In genomic region chr19:57406516-57407123, GRCh38 we compare ENCODE assay signal across 1 cellular context.
TF ChIP-seq lines count a peak whose summit lies in the region.

No MANE protein-coding gene starts in this region.

TF ChIP-seq in HepG2, 621 proteins besides CTCF, POLR2A, EP300 and RAD21 (continues in another document):
- TF ChIP-seq ARID5B (CRISPR knock-in tag; IDR thresholded peaks at IDR 0.05) (0 out of 2 replicates have a peak, but pooled peaks have one; percentile 21), KDM2A (CRISPR knock-in tag; IDR thresholded peaks at IDR 0.05; ENCODE audit: borderline replicate concordance, low read depth) (peak; percentile 72; the same call in 1 of the 2 replicates), FOXO1 (CRISPR knock-in tag; IDR thresholded peaks at IDR 0.05) (no peak), LCORL (IDR thresholded peaks at IDR 0.05) (no peak), LCORL (CRISPR knock-in tag; IDR thresholded peaks at IDR 0.05) (0 out of 2 replicates have a peak, but pooled peaks have one; percentile 44), ZNF672 (CRISPR knock-in tag; IDR thresholded peaks at IDR 0.05) (no peak), HDAC2 (CRISPR knock-in tag; IDR thresholded peaks at IDR 0.05) (0 out of 2 replicates have a peak, but pooled peaks have one; percentile 39), SCMH1 (CRISPR knock-in tag; IDR thresholded peaks at IDR 0.05; ENCODE audit: borderline replicate concordance) (no peak), CEBPG (CRISPR knock-in tag; IDR thresholded peaks at IDR 0.05) (peak; percentile 80), CCDC6 (CRISPR knock-in tag; IDR thresholded peaks at IDR 0.05) (0 out of 2 replicates have a peak, but pooled peaks have one; percentile 24), KAT8 (CRISPR knock-in tag; IDR thresholded peaks at IDR 0.05) (peak; percentile 52; the same call in 1 of the 2 replicates), WIZ (CRISPR knock-in tag; IDR thresholded peaks at IDR 0.05) (0 out of 2 replicates have a peak, but pooled peaks have one; percentile 39), YY1 (IDR thresholded peaks at IDR 0.05; ENCODE audit: insufficient read depth, insufficient replicate concordance, low read depth, low read length) (peak; percentile 50), ZNF782 (CRISPR knock-in tag; IDR thresholded peaks at IDR 0.05; ENCODE audit: borderline replicate concordance) (0 out of 2 replicates have a peak, but pooled peaks have one; percentile 30), RXRB (CRISPR knock-in tag; IDR thresholded peaks at IDR 0.05; ENCODE audit: borderline replicate concordance) (0 out of 2 replicates have a peak, but pooled peaks have one; percentile 38), SMC3 (IDR thresholded peaks at IDR 0.05; ENCODE audit: low read length) (peak; percentile 81), STAG1 (CRISPR knock-in tag; IDR thresholded peaks at IDR 0.05) (peak; percentile 90), THAP11 (CRISPR knock-in tag; IDR thresholded peaks at IDR 0.05) (peak; percentile 92), GLI4 (CRISPR knock-in tag; IDR thresholded peaks at IDR 0.05; ENCODE audit: borderline replicate concordance) (no peak), FOXK1 (CRISPR knock-in tag; IDR thresholded peaks at IDR 0.05; ENCODE audit: borderline replicate concordance, low read depth) (0 out of 2 replicates have a peak, but pooled peaks have one; percentile 21), ZFY (CRISPR knock-in tag; IDR thresholded peaks at IDR 0.05) (peak; percentile 77), ZNF263 (CRISPR knock-in tag; IDR thresholded peaks at IDR 0.05) (0 out of 2 replicates have a peak, but pooled peaks have one; percentile 21), ZNF574 (CRISPR knock-in tag; IDR thresholded peaks at IDR 0.05) (0 out of 2 replicates have a peak, but pooled peaks have one; percentile 51), TARDBP (CRISPR knock-in tag; IDR thresholded peaks at IDR 0.05) (0 out of 2 replicates have a peak, but pooled peaks have one; percentile 32), YEATS2 (CRISPR knock-in tag; IDR thresholded peaks at IDR 0.05; ENCODE audit: borderline replicate concordance) (0 out of 2 replicates have a peak, but pooled peaks have one; percentile 18), CBX5 (CRISPR knock-in tag; IDR thresholded peaks at IDR 0.05; ENCODE audit: borderline replicate concordance) (peak; percentile 57; the same call in 1 of the 2 replicates), FOXA3 (CRISPR knock-in tag; IDR thresholded peaks at IDR 0.05) (peak; percentile 28; the same call in 1 of the 2 replicates), ZNF501 (CRISPR knock-in tag; IDR thresholded peaks at IDR 0.05) (peak; percentile 72), ZFP36L2 (CRISPR knock-in tag; IDR thresholded peaks at IDR 0.05) (no peak), IRF2 (CRISPR knock-in tag; IDR thresholded peaks at IDR 0.05) (peak; percentile 80; the same call in 1 of the 2 replicates), ZNF556 (CRISPR knock-in tag; IDR thresholded peaks at IDR 0.05; ENCODE audit: borderline replicate concordance) (no peak), GATAD2A (CRISPR knock-in tag; IDR thresholded peaks at IDR 0.05) (peak; percentile 63), ZC3H13 (CRISPR knock-in tag; IDR thresholded peaks at IDR 0.05) (no peak), ZNF205 (CRISPR knock-in tag; IDR thresholded peaks at IDR 0.05) (peak; percentile 77), ZNF558 (CRISPR knock-in tag; IDR thresholded peaks at IDR 0.05; ENCODE audit: borderline replicate concordance) (no peak), ZFX (CRISPR knock-in tag; IDR thresholded peaks at IDR 0.05; ENCODE audit: low read depth) (peak; percentile 87), HMGXB4 (CRISPR knock-in tag; IDR thresholded peaks at IDR 0.05; ENCODE audit: borderline replicate concordance in 1 of 2, low read depth in 1 of 2) (peak; percentile 59 to 69; a peak in 3 of 4 replicates)
- TF ChIP-seq, protein P1, sequence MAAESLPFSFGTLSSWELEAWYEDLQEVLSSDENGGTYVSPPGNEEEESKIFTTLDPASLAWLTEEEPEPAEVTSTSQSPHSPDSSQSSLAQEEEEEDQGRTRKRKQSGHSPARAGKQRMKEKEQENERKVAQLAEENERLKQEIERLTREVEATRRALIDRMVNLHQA (CRISPR knock-in tag; IDR thresholded peaks at IDR 0.05), result no peak
- TF ChIP-seq, protein P2, sequence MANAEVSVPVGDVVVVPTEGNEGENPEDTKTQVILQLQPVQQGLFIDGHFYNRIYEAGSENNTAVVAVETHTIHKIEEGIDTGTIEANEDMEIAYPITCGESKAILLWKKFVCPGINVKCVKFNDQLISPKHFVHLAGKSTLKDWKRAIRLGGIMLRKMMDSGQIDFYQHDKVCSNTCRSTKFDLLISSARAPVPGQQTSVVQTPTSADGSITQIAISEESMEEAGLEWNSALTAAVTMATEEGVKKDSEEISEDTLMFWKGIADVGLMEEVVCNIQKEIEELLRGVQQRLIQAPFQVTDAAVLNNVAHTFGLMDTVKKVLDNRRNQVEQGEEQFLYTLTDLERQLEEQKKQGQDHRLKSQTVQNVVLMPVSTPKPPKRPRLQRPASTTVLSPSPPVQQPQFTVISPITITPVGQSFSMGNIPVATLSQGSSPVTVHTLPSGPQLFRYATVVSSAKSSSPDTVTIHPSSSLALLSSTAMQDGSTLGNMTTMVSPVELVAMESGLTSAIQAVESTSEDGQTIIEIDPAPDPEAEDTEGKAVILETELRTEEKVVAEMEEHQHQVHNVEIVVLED (CRISPR knock-in tag; IDR thresholded peaks at IDR 0.05; ENCODE audit: borderline replicate concordance), result peak; percentile 33; the same call in 1 of the 2 replicates
- TF ChIP-seq, protein P3, sequence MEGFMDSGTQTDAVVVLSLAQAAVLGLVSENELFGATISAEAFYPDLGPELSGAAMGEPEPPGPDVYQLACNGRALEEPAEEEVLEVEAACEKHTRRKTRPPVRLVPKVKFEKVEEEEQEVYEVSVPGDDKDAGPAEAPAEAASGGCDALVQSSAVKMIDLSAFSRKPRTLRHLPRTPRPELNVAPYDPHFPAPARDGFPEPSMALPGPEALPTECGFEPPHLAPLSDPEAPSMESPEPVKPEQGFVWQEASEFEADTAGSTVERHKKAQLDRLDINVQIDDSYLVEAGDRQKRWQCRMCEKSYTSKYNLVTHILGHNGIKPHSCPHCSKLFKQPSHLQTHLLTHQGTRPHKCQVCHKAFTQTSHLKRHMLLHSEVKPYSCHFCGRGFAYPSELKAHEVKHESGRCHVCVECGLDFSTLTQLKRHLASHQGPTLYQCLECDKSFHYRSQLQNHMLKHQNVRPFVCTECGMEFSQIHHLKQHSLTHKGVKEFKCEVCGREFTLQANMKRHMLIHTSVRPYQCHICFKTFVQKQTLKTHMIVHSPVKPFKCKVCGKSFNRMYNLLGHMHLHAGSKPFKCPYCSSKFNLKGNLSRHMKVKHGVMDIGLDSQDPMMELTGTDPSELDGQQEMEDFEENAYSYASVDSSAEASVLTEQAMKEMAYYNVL (CRISPR knock-in tag; IDR thresholded peaks at IDR 0.05; ENCODE audit: borderline replicate concordance), result no peak
- TF ChIP-seq, protein P4, sequence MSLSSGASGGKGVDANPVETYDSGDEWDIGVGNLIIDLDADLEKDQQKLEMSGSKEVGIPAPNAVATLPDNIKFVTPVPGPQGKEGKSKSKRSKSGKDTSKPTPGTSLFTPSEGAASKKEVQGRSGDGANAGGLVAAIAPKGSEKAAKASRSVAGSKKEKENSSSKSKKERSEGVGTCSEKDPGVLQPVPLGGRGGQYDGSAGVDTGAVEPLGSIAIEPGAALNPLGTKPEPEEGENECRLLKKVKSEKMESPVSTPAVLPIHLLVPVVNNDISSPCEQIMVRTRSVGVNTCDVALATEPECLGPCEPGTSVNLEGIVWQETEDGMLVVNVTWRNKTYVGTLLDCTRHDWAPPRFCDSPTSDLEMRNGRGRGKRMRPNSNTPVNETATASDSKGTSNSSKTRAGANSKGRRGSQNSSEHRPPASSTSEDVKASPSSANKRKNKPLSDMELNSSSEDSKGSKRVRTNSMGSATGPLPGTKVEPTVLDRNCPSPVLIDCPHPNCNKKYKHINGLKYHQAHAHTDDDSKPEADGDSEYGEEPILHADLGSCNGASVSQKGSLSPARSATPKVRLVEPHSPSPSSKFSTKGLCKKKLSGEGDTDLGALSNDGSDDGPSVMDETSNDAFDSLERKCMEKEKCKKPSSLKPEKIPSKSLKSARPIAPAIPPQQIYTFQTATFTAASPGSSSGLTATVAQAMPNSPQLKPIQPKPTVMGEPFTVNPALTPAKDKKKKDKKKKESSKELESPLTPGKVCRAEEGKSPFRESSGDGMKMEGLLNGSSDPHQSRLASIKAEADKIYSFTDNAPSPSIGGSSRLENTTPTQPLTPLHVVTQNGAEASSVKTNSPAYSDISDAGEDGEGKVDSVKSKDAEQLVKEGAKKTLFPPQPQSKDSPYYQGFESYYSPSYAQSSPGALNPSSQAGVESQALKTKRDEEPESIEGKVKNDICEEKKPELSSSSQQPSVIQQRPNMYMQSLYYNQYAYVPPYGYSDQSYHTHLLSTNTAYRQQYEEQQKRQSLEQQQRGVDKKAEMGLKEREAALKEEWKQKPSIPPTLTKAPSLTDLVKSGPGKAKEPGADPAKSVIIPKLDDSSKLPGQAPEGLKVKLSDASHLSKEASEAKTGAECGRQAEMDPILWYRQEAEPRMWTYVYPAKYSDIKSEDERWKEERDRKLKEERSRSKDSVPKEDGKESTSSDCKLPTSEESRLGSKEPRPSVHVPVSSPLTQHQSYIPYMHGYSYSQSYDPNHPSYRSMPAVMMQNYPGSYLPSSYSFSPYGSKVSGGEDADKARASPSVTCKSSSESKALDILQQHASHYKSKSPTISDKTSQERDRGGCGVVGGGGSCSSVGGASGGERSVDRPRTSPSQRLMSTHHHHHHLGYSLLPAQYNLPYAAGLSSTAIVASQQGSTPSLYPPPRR (CRISPR knock-in tag; IDR thresholded peaks at IDR 0.05; ENCODE audit: borderline replicate concordance), result no peak
